ENCODE assay signal across 6 cellular contexts in genomic region chr18:34741401-34741800, GRCh38.
"Had no signal": no experiment of that assay in that cellular context is flagged by ENCODE, and none has a peak within 500 bp of the region (broad histone marks: within the 10 kb centered on the region; RNA-seq: fewer than 3 reads in every experiment).

No MANE protein-coding gene starts in this region.

- H3K4me3 Mint-ChIP-seq: GM23338, H9, IgD-negative memory B cell had no signal

- H3K36me3 Mint-ChIP-seq: IgD-negative memory B cell had no signal

- H3K27ac ChIP-seq: HL-60 had no signal

- H3K4me1 Mint-ChIP-seq: IgD-negative memory B cell had no signal

- H3K9me3 Mint-ChIP-seq: GM23338, H9, IgD-negative memory B cell had no signal

- DNase-seq: H9, HCEC 1CT had no signal

- H3K27ac Mint-ChIP-seq: GM23338, H9, IgD-negative memory B cell had no signal

- H3K4me3 ChIP-seq: GM23338 had no signal

- ATAC-seq: GM23338, HepG2 had no signal
